ENCODE assay signal across 26 cellular contexts in genomic region chr1:116262995-116263385, GRCh38.
"Had no signal": no experiment of that assay in that cellular context is flagged by ENCODE, and none has a peak within 500 bp of the region (broad histone marks: within the 10 kb centered on the region; RNA-seq: fewer than 3 reads in every experiment).

No MANE protein-coding gene starts in this region.

- H3K27me3 ChIP-seq: body of pancreas, cardiac muscle cell, colonic mucosa, foreskin keratinocyte, heart left ventricle, upper lobe of left lung, vagina had no signal

- DNase-seq: activated CD4-positive, alpha-beta T cell treated with anti-CD3 and anti-CD28 coated beads for 4 hours; activated CD4-positive, alpha-beta T cell treated with anti-CD3 and anti-CD28 coated beads, Interleukin-2, amount 50 U/mL, for 4 hours; activated CD4-positive, CD25-positive, alpha-beta regulatory T cell; activated effector memory CD4-positive, alpha-beta T cell treated with Interleukin-2 at 50 U/mL for 16 hours; activated naive CD4-positive, alpha-beta T cell treated with Interleukin-2 at 50 U/mL for 16 hours; activated T-cell treated with anti-CD3 and anti-CD28 coated beads for 4 hours; body of pancreas; cerebellar nuclear complex; effector memory CD8-positive, alpha-beta T cell; foreskin keratinocyte; heart left ventricle; hypothalamus; immature natural killer cell; kidney; left colon; naive B cell; nephron progenitor cell; occipital lobe; right cardiac atrium; stimulated activated CD4-positive, alpha-beta T cell treated with anti-CD3 and anti-CD28 coated beads, Interleukin-2, amount 100 ng/mL, for 48 hours; stimulated activated naive CD8-positive, alpha-beta T cell treated with anti-CD3 and anti-CD28 coated beads, Interleukin-15, Interleukin-2, amounts not matched to agents 100 U/mL and 50 U/mL, for 24 hours; T-helper 2 cell; upper lobe of left lung had no signal

- H3K4me3 ChIP-seq: body of pancreas, cardiac muscle cell, colonic mucosa, heart left ventricle, upper lobe of left lung, vagina had no signal

- H3K27ac ChIP-seq: body of pancreas, cardiac muscle cell, colonic mucosa, foreskin keratinocyte, heart left ventricle, upper lobe of left lung, vagina had no signal

- H3K36me3 ChIP-seq: cardiac muscle cell, colonic mucosa, heart left ventricle, upper lobe of left lung, vagina had no signal

- H3K4me1 ChIP-seq: body of pancreas, colonic mucosa, heart left ventricle had no signal

- H3K9me3 ChIP-seq: body of pancreas, colonic mucosa, heart left ventricle, upper lobe of left lung, vagina had no signal

- ATAC-seq: body of pancreas; effector memory CD8-positive, alpha-beta T cell; foreskin keratinocyte; heart left ventricle; left colon; right cardiac atrium; stimulated activated naive CD8-positive, alpha-beta T cell treated with anti-CD3 and anti-CD28 coated beads, Interleukin-15, Interleukin-2, amounts not matched to agents 100 U/mL and 50 U/mL, for 24 hours had no signal
